ENCODE assay signal across 1 cellular context in the genomic region with DNA sequence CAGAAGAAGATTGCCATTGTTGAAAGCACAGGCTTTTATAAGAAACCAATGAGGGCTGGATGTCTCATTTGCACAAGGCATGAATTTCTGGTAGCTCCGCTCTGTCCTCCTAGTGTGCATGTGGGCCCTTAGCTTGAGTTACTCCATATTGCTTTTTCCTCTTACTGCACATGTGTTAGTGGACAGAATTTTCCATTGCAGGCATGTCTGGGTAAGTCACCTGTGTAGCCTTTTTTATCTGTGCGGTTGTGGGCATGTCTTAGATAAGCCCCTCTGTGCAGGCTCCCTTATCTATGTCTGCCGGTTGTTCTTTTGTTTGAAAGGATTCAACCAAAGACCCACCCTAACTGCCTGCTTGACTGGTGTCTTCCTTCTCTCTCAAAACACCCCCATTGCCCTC.
TF ChIP-seq lines count a peak whose summit lies in the region.

No MANE protein-coding gene starts in this region.

TF ChIP-seq in K562, 482 proteins besides CTCF, POLR2A, EP300 and RAD21 (continued from another document and continues in another):
- TF ChIP-seq, protein P1, sequence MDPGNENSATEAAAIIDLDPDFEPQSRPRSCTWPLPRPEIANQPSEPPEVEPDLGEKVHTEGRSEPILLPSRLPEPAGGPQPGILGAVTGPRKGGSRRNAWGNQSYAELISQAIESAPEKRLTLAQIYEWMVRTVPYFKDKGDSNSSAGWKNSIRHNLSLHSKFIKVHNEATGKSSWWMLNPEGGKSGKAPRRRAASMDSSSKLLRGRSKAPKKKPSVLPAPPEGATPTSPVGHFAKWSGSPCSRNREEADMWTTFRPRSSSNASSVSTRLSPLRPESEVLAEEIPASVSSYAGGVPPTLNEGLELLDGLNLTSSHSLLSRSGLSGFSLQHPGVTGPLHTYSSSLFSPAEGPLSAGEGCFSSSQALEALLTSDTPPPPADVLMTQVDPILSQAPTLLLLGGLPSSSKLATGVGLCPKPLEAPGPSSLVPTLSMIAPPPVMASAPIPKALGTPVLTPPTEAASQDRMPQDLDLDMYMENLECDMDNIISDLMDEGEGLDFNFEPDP (CRISPR knock-in tag; IDR thresholded peaks at IDR 0.05) = peak; percentile 92
- no peak for TF ChIP-seq FOXA1 (IDR thresholded peaks at IDR 0.05; ENCODE audit: borderline replicate concordance)
- TF ChIP-seq ZNF79 (CRISPR knock-in tag; IDR thresholded peaks at IDR 0.05; ENCODE audit: low read depth) = peak; percentile 92
- TF ChIP-seq RFX1 (IDR thresholded peaks at IDR 0.05) = no peak
- TF ChIP-seq CBX1 (IDR thresholded peaks at IDR 0.05; ENCODE audit: low read depth) = 0 out of 2 replicates have a peak, but pooled peaks have one; percentile 44
- TF ChIP-seq HDGF (IDR thresholded peaks at IDR 0.05) = no peak
- TF ChIP-seq NR4A1 (CRISPR knock-in tag; IDR thresholded peaks at IDR 0.05) = peak; percentile 98
- peak; percentile 100 for TF ChIP-seq NR4A1 (tag; IDR thresholded peaks at IDR 0.05)
- no peak for TF ChIP-seq MAFK (IDR thresholded peaks at IDR 0.05; ENCODE audit: low read length)
- TF ChIP-seq CC2D1A (IDR thresholded peaks at IDR 0.05) = peak; percentile 78; the same call in 1 of the 2 replicates
- no peak for TF ChIP-seq ZNF232 (CRISPR knock-in tag; IDR thresholded peaks at IDR 0.05)
- TF ChIP-seq SIRT6 (IDR thresholded peaks at IDR 0.05; ENCODE audit: low read depth, low read length) = no peak
- TF ChIP-seq, protein P2, sequence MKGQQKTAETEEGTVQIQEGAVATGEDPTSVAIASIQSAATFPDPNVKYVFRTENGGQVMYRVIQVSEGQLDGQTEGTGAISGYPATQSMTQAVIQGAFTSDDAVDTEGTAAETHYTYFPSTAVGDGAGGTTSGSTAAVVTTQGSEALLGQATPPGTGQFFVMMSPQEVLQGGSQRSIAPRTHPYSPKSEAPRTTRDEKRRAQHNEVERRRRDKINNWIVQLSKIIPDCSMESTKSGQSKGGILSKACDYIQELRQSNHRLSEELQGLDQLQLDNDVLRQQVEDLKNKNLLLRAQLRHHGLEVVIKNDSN (CRISPR knock-in tag; IDR thresholded peaks at IDR 0.05) = no peak
- TF ChIP-seq, protein P3, sequence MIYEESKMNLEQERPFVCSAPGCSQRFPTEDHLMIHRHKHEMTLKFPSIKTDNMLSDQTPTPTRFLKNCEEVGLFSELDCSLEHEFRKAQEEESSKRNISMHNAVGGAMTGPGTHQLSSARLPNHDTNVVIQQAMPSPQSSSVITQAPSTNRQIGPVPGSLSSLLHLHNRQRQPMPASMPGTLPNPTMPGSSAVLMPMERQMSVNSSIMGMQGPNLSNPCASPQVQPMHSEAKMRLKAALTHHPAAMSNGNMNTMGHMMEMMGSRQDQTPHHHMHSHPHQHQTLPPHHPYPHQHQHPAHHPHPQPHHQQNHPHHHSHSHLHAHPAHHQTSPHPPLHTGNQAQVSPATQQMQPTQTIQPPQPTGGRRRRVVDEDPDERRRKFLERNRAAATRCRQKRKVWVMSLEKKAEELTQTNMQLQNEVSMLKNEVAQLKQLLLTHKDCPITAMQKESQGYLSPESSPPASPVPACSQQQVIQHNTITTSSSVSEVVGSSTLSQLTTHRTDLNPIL (CRISPR knock-in tag; IDR thresholded peaks at IDR 0.05) = peak; percentile 92
- TF ChIP-seq HSF4 (CRISPR knock-in tag; IDR thresholded peaks at IDR 0.05; ENCODE audit: borderline replicate concordance) = peak; percentile 99
- TF ChIP-seq, protein P4, sequence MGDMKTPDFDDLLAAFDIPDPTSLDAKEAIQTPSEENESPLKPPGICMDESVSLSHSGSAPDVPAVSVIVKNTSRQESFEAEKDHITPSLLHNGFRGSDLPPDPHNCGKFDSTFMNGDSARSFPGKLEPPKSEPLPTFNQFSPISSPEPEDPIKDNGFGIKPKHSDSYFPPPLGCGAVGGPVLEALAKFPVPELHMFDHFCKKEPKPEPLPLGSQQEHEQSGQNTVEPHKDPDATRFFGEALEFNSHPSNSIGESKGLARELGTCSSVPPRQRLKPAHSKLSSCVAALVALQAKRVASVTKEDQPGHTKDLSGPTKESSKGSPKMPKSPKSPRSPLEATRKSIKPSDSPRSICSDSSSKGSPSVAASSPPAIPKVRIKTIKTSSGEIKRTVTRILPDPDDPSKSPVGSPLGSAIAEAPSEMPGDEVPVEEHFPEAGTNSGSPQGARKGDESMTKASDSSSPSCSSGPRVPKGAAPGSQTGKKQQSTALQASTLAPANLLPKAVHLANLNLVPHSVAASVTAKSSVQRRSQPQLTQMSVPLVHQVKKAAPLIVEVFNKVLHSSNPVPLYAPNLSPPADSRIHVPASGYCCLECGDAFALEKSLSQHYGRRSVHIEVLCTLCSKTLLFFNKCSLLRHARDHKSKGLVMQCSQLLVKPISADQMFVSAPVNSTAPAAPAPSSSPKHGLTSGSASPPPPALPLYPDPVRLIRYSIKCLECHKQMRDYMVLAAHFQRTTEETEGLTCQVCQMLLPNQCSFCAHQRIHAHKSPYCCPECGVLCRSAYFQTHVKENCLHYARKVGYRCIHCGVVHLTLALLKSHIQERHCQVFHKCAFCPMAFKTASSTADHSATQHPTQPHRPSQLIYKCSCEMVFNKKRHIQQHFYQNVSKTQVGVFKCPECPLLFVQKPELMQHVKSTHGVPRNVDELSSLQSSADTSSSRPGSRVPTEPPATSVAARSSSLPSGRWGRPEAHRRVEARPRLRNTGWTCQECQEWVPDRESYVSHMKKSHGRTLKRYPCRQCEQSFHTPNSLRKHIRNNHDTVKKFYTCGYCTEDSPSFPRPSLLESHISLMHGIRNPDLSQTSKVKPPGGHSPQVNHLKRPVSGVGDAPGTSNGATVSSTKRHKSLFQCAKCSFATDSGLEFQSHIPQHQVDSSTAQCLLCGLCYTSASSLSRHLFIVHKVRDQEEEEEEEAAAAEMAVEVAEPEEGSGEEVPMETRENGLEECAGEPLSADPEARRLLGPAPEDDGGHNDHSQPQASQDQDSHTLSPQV (IDR thresholded peaks at IDR 0.05) = peak; percentile 100
- no peak for TF ChIP-seq SMAD2 (IDR thresholded peaks at IDR 0.05; ENCODE audit: low read depth, low read length)
- TF ChIP-seq ZNF143 (CRISPR knock-in tag; IDR thresholded peaks at IDR 0.05) = no peak
- TF ChIP-seq KAT2B (IDR thresholded peaks at IDR 0.05; ENCODE audit: low read depth, low read length) = no peak
- TF ChIP-seq, protein P5, sequence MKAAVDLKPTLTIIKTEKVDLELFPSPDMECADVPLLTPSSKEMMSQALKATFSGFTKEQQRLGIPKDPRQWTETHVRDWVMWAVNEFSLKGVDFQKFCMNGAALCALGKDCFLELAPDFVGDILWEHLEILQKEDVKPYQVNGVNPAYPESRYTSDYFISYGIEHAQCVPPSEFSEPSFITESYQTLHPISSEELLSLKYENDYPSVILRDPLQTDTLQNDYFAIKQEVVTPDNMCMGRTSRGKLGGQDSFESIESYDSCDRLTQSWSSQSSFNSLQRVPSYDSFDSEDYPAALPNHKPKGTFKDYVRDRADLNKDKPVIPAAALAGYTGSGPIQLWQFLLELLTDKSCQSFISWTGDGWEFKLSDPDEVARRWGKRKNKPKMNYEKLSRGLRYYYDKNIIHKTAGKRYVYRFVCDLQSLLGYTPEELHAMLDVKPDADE (conservative IDR thresholded peaks at IDR 0.05; ENCODE audit: control insufficient read depth, low read depth, low read length) = no peak
- TF ChIP-seq DIDO1 (tag; IDR thresholded peaks at IDR 0.05; ENCODE audit: low read depth) = peak; percentile 87
- TF ChIP-seq PHF20 (IDR thresholded peaks at IDR 0.05; ENCODE audit: partially characterized antibody) = no peak
- TF ChIP-seq MXI1 (IDR thresholded peaks at IDR 0.05; ENCODE audit: low read depth, low read length) = no peak
- no peak for TF ChIP-seq FOXJ2 (tag; IDR thresholded peaks at IDR 0.05)
- peak; percentile 98 for TF ChIP-seq CXXC5 (CRISPR knock-in tag; IDR thresholded peaks at IDR 0.05)
- no peak for TF ChIP-seq FOS (IDR thresholded peaks at IDR 0.05; ENCODE audit: extremely low read depth, insufficient read length)
- TF ChIP-seq RHOXF2B (CRISPR knock-in tag; conservative IDR thresholded peaks at IDR 0.05) = peak; percentile 91
- TF ChIP-seq IRF2 (CRISPR knock-in tag; IDR thresholded peaks at IDR 0.05) = no peak
- no peak for TF ChIP-seq HLTF (IDR thresholded peaks at IDR 0.05)
- TF ChIP-seq NCOR1 (IDR thresholded peaks at IDR 0.05) = peak; percentile 90
- peak; percentile 44; the same call in 1 of the 2 replicates for TF ChIP-seq ATF7 (IDR thresholded peaks at IDR 0.05)
- TF ChIP-seq SIN3A (IDR thresholded peaks at IDR 0.05; ENCODE audit: borderline replicate concordance in 2 of 2, control insufficient read depth in 1 of 2, low read depth in 2 of 2, low read length in 2 of 2) = no peak
- no peak for TF ChIP-seq PHB2 (IDR thresholded peaks at IDR 0.05; ENCODE audit: low read depth)
- TF ChIP-seq RAD51 (IDR thresholded peaks at IDR 0.05; ENCODE audit: borderline replicate concordance, low read depth) = no peak
- TF ChIP-seq TSC22D4 (tag; IDR thresholded peaks at IDR 0.05) = no peak
- TF ChIP-seq ESRRA (IDR thresholded peaks at IDR 0.05; ENCODE audit: borderline replicate concordance, low read depth) = peak; percentile 42; the same call in 1 of the 2 replicates
- TF ChIP-seq, protein P6, sequence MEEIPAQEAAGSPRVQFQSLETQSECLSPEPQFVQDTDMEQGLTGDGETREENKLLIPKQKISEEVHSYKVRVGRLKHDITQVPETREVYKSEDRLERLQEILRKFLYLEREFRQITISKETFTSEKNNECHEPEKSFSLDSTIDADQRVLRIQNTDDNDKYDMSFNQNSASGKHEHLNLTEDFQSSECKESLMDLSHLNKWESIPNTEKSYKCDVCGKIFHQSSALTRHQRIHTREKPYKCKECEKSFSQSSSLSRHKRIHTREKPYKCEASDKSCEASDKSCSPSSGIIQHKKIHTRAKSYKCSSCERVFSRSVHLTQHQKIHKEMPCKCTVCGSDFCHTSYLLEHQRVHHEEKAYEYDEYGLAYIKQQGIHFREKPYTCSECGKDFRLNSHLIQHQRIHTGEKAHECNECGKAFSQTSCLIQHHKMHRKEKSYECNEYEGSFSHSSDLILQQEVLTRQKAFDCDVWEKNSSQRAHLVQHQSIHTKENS (CRISPR knock-in tag; IDR thresholded peaks at IDR 0.05) = no peak
- peak; percentile 79 for TF ChIP-seq STAT5B (CRISPR knock-in tag; IDR thresholded peaks at IDR 0.05)
- no peak for TF ChIP-seq POLR3A (IDR thresholded peaks at IDR 0.05; ENCODE audit: borderline replicate concordance, extremely low read depth, insufficient read depth, insufficient read length)
- no peak for TF ChIP-seq PHF8 (IDR thresholded peaks at IDR 0.05; ENCODE audit: borderline replicate concordance, low read length)
- peak; percentile 80 for TF ChIP-seq PYGO2 (tag; IDR thresholded peaks at IDR 0.05)
- TF ChIP-seq, protein P7, sequence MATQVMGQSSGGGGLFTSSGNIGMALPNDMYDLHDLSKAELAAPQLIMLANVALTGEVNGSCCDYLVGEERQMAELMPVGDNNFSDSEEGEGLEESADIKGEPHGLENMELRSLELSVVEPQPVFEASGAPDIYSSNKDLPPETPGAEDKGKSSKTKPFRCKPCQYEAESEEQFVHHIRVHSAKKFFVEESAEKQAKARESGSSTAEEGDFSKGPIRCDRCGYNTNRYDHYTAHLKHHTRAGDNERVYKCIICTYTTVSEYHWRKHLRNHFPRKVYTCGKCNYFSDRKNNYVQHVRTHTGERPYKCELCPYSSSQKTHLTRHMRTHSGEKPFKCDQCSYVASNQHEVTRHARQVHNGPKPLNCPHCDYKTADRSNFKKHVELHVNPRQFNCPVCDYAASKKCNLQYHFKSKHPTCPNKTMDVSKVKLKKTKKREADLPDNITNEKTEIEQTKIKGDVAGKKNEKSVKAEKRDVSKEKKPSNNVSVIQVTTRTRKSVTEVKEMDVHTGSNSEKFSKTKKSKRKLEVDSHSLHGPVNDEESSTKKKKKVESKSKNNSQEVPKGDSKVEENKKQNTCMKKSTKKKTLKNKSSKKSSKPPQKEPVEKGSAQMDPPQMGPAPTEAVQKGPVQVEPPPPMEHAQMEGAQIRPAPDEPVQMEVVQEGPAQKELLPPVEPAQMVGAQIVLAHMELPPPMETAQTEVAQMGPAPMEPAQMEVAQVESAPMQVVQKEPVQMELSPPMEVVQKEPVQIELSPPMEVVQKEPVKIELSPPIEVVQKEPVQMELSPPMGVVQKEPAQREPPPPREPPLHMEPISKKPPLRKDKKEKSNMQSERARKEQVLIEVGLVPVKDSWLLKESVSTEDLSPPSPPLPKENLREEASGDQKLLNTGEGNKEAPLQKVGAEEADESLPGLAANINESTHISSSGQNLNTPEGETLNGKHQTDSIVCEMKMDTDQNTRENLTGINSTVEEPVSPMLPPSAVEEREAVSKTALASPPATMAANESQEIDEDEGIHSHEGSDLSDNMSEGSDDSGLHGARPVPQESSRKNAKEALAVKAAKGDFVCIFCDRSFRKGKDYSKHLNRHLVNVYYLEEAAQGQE (CRISPR knock-in tag; IDR thresholded peaks at IDR 0.05; ENCODE audit: low read depth) = peak; percentile 72; the same call in 1 of the 2 replicates
- no peak for TF ChIP-seq PURB (CRISPR knock-in tag; IDR thresholded peaks at IDR 0.05; ENCODE audit: low read depth)
- TF ChIP-seq U2AF1 (optimal IDR thresholded peaks at IDR 0.05; ENCODE audit: low read depth, low read length) = no peak
- TF ChIP-seq RUNX1 (IDR thresholded peaks at IDR 0.05; ENCODE audit: low read depth) = 0 out of 2 replicates have a peak, but pooled peaks have one; percentile 66
- TF ChIP-seq, protein P8, sequence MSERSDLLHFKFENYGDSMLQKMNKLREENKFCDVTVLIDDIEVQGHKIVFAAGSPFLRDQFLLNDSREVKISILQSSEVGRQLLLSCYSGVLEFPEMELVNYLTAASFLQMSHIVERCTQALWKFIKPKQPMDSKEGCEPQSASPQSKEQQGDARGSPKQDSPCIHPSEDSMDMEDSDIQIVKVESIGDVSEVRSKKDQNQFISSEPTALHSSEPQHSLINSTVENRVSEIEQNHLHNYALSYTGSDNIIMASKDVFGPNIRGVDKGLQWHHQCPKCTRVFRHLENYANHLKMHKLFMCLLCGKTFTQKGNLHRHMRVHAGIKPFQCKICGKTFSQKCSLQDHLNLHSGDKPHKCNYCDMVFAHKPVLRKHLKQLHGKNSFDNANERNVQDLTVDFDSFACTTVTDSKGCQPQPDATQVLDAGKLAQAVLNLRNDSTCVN (CRISPR knock-in tag; IDR thresholded peaks at IDR 0.05) = peak; percentile 76; the same call in 1 of the 2 replicates
- TF ChIP-seq ZNF444 (CRISPR knock-in tag; IDR thresholded peaks at IDR 0.05) = peak; percentile 93
- TF ChIP-seq RFX7 (CRISPR knock-in tag; IDR thresholded peaks at IDR 0.05) = peak; percentile 81
- peak; percentile 97 for TF ChIP-seq ZBTB17 (CRISPR knock-in tag; IDR thresholded peaks at IDR 0.05)
- peak; percentile 85; the same call in 1 of the 2 replicates for TF ChIP-seq NR2F6 (CRISPR knock-in tag; IDR thresholded peaks at IDR 0.05)
- peak; percentile 98 for TF ChIP-seq SMAD3 (CRISPR knock-in tag; conservative IDR thresholded peaks at IDR 0.05)
- no peak for TF ChIP-seq CAMTA2 (CRISPR knock-in tag; conservative IDR thresholded peaks at IDR 0.05)
- no peak; the same call in 1 of the 2 replicates for TF ChIP-seq LCOR (CRISPR knock-in tag; IDR thresholded peaks at IDR 0.05)
- TF ChIP-seq C11orf30 (IDR thresholded peaks at IDR 0.05; ENCODE audit: low read depth) = no peak
- peak in 1 of 2 experiments; percentile 98; a peak in 3 of 4 replicates for TF ChIP-seq MAZ (CRISPR knock-in tag; conservative IDR thresholded peaks at IDR 0.05 in 1 of 2, IDR thresholded peaks at IDR 0.05 in 1 of 2)
- no peak for TF ChIP-seq POU5F1 (IDR thresholded peaks at IDR 0.05; ENCODE audit: borderline replicate concordance, low read depth, low read length, partially characterized antibody)
